ENCODE assay signal across 22 cellular contexts in the genomic region with DNA sequence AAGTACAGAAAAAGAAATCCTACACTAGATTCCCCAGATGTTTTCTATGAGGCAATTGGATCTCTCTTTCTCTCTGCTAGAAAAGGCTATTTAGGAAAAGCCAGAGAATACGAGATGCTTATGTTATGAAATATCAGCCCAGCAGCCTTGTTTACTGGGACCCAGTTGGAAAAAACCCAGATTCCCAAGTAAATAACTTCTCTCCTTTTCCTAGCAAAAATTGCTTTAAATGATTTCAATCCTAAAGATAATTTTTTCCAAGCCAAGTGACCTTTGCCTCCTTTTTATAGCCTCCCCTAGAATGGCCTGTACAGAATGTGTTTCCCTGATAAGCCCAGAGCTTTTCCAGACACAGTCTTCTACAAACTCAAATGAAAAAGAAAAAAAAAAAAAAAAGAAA.
DNase-seq lines count a peak whose midpoint lies in the region; ATAC-seq, FAIRE-seq and TF ChIP-seq lines count a peak whose summit lies in the region.
"Had no signal": no experiment of that assay in that cellular context is flagged by ENCODE, and none has a peak within 500 bp of the region (broad histone marks: within the 10 kb centered on the region; RNA-seq: fewer than 3 reads in every experiment).

No MANE protein-coding gene starts in this region.

- peaks cover 0 to 46% (median 6%) of the 10 kb centered on the region in 4 donors for H3K4me1 ChIP-seq in Peyer's patch
- H3K4me1 ChIP-seq in small intestine (ENCODE audit: control insufficient read depth in 2 of 2, insufficient read depth in 1 of 2, low read depth in 1 of 2, low read length in 1 of 2): peaks cover 16 to 17% of the 10 kb centered on the region in 2 donors

- DNase-seq in Peyer's patch (no peak), dorsolateral prefrontal cortex (no peak), inferior parietal cortex (ENCODE audit: extremely low spot score) (peak; percentile 40), small intestine (peak; percentile 85), SKM-1 (lab: John Stamatoyannopoulos, UW; ENCODE audit: unreplicated experiment) (no peak)
- DNase-seq: activated CD4-positive, alpha-beta T cell treated with anti-CD3 and anti-CD28 coated beads, Interleukin-2, amount 10 ng/mL, durations not matched to agents 7 days and 5 days; activated CD8-positive, alpha-beta memory T cell treated with anti-CD3 and anti-CD28 coated beads, Interleukin-2, amount 10 ng/mL, durations not matched to agents 7 days and 5 days; activated naive CD4-positive, alpha-beta T cell treated with anti-CD3 and anti-CD28 coated beads, Interleukin-2, amount 50 U/mL, for 16 hours; central memory CD4-positive, alpha-beta T cell; foreskin melanocyte; NCI-H2029 treated with DMSO at 0.1 percent for 48 hours; NCI-H345; stimulated activated CD4-positive, alpha-beta T cell treated with anti-CD3 and anti-CD28 coated beads, Interleukin-2, amount 100 ng/mL, for 24 hours; substantia nigra had no signal

- no peak for TF ChIP-seq POLR2A in Peyer's patch (IDR thresholded peaks at IDR 0.05)

- no peak overlapping the region for H3K4me3 ChIP-seq in Peyer's patch
- H3K4me3 ChIP-seq in dorsolateral prefrontal cortex: no peak overlapping the region
- no peak overlapping the region for H3K4me3 ChIP-seq in small intestine (ENCODE audit: low read depth in 1 of 2, low read length in 2 of 2)
- H3K4me3 ChIP-seq: lung, skin epidermis had no signal

- H3K27me3 ChIP-seq in Peyer's patch: no peaks in the 10 kb centered on the region
- peaks cover 0 to 3% (median 0%) of the 10 kb centered on the region in 45 donors for H3K27me3 ChIP-seq in dorsolateral prefrontal cortex
- no peaks in the 10 kb centered on the region for H3K27me3 ChIP-seq in small intestine (ENCODE audit: control insufficient read depth in 2 of 2, insufficient read depth in 2 of 2, low read length in 2 of 2)

- peak overlapping the region in 3 of 4 donors; percentile 38 to 80 (median 71) for H3K27ac ChIP-seq in Peyer's patch
- H3K27ac ChIP-seq in dorsolateral prefrontal cortex: peak overlapping the region in 31 of 59 donors; percentile 17 to 80 (median 47)
- peak overlapping the region; percentile 59 to 68 for H3K27ac ChIP-seq in small intestine (ENCODE audit: low read depth in 1 of 2, low read length in 1 of 2)
- H3K27ac ChIP-seq: C4-2B, RWPE1, VCaP had no signal

- FAIRE-seq in small intestine (lab: Jason Lieb, UNC): no peak
- FAIRE-seq: urothelium cell line had no signal

- H3K36me3 ChIP-seq in Peyer's patch (no peaks in the 10 kb centered on the region), small intestine (ENCODE audit: control insufficient read depth in 2 of 2, insufficient read depth in 2 of 2, low read length in 2 of 2) (no peaks in the 10 kb centered on the region)

- 0 to 40% (median 27%) methylated on average over 1 of the region's 1 CpG for WGBS in small intestine, 3 donors

- intact Hi-C loops in dorsolateral prefrontal cortex (cut with DNase I): no loop called here

- TF ChIP-seq CTCF in Peyer's patch (IDR thresholded peaks at IDR 0.05): no peak
- no peak for TF ChIP-seq CTCF in dorsolateral prefrontal cortex (IDR thresholded peaks at IDR 0.05 in 54 of 56, conservative IDR thresholded peaks at IDR 0.05 in 2 of 56; ENCODE audit: low read depth in 1 of 56, partially characterized antibody in 56 of 56)

- no peak for ATAC-seq in HG03342 (IDR thresholded peaks at IDR 0.05; ENCODE audit: unreplicated experiment)
- ATAC-seq in GM18511 (IDR thresholded peaks at IDR 0.05; ENCODE audit: unreplicated experiment): no peak
- ATAC-seq: activated CD8-positive, alpha-beta memory T cell treated with anti-CD3 and anti-CD28 coated beads, Interleukin-2, amount 10 ng/mL, durations not matched to agents 7 days and 5 days had no signal

- H3K9me3 ChIP-seq in Peyer's patch (no peaks in the 10 kb centered on the region), small intestine (ENCODE audit: control insufficient read depth, low read depth) (no peaks in the 10 kb centered on the region)

Comparison
In these comparisons a context has a peak if more than half of its experiments do, and no peak if none do; other contexts are left out.
1. DNase-seq: peak in inferior parietal cortex (single experiment) and small intestine (single experiment); none in Peyer's patch (0 of 3), dorsolateral prefrontal cortex (0 of 10) and SKM-1 (single experiment).
2. Peak in every context shown above with its lines, with median percentiles within 50 percentile points of each other: H3K27ac ChIP-seq.